ENCODE assay signal across 8 cellular contexts in the genomic region with DNA sequence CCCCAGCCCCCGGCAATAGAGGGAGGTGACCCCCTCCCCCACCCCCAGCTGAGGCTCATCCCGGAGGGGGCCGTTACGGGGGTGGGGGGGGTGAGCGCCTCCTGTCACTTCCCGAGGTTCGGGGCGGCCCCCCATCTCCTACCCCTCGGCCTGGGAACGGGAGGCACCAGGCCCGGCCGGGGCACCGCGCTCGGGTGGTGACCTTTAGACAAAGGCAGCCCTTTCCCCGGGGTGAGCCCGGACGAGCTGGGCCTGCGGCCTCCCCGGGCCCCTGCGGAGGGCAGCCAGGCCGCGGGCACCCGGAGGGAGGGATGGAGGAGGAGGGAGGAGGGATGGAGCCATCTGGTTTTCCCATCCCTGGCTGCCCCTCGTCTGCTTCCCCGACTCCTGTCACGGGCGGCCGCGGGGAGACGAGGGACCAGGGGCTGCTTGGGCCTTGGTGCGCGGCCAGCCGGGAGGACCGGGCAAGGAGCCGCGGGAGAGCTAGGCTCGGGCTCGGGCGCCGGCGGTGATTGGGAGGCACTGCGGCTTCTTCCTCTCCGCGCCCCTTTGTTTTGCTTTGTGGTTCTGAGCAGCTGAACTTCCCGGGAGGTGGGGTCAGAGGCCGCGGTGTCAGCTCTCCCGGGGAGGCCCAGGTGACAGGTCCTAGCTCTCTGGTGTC. TPM values are rescaled to one million over a fixed set of nuclear protein-coding genes. Genes with fewer than 3 reads are reported as not detected.
A peak's percentile ranks its signal among the peaks of the same experiment; 100 is the strongest.
DNase-seq lines count a peak whose midpoint lies in the region; ATAC-seq and TF ChIP-seq lines count a peak whose summit lies in the region.

No MANE protein-coding gene starts in this region.

- POLR2A ChIA-PET in HEK293T (lab: Yijun Ruan, JAX): interaction anchor here (0.7 to 1.7 kb wide), 6 partner anchors 8 to 69 kb away, joined by 3 to 4 read pairs (median 3); no protein-coding TSS in a partner anchor

- ATAC-seq in GM18519 (IDR thresholded peaks at IDR 0.05; ENCODE audit: low FRiP score, unreplicated experiment): no peak

- WGBS in smooth muscle cell (ENCODE audit: low lambda C conversion rate): 0% methylated on average over 24 of the region's 49 CpGs

- peak overlapping the region; percentile 86 for H3K27ac ChIP-seq in brain microvascular endothelial cell
- no peak overlapping the region for H3K27ac ChIP-seq in iPS-20b (ENCODE audit: low read length)
- H3K27ac ChIP-seq in smooth muscle cell (ENCODE audit: low read depth): peak overlapping the region; percentile 70

- H3F3A ChIP-seq in smooth muscle cell (ENCODE audit: low read depth): peaks cover 22% of the 10 kb centered on the region

- peaks cover 74% of the 10 kb centered on the region for H3K79me2 ChIP-seq in smooth muscle cell (ENCODE audit: low read depth)

- no peak overlapping the region for H2AFZ ChIP-seq in smooth muscle cell (ENCODE audit: low read depth)

- H4K20me1 ChIP-seq in smooth muscle cell (ENCODE audit: low read depth): peaks cover 53% of the 10 kb centered on the region

- in situ Hi-C loops in brain microvascular endothelial cell (cut with HindIII; ENCODE audit: low pct_ligation_motif_present, low sequenced_read_pairs): no loop called here

- H3K27me3 ChIP-seq in brain microvascular endothelial cell (replicated peaks): no peaks in the 10 kb centered on the region
- no peaks in the 10 kb centered on the region for H3K27me3 ChIP-seq in iPS-20b (ENCODE audit: insufficient read depth, low read length)
- no peaks in the 10 kb centered on the region for H3K27me3 ChIP-seq in smooth muscle cell (ENCODE audit: low read depth)

- peak overlapping the region; percentile 91 for H3K4me2 ChIP-seq in smooth muscle cell

- peak overlapping the region; percentile 75 for H3K4me3 ChIP-seq in brain microvascular endothelial cell (ENCODE audit: low read depth, low read length)
- peak overlapping the region; percentile 76 for H3K4me3 ChIP-seq in iPS-20b (ENCODE audit: low read length)
- peak overlapping the region; percentile 98 for H3K4me3 ChIP-seq in smooth muscle cell

- peak; percentile 42 for DNase-seq in AG20443 (ENCODE audit: low spot score)
- peak; percentile 36 for DNase-seq in HT1080 (ENCODE audit: low read depth)
- DNase-seq in T-helper 2 cell: peak; percentile 15 to 62 (median 46)
- DNase-seq in brain microvascular endothelial cell: no peak
- DNase-seq in smooth muscle cell (lab: John Stamatoyannopoulos, UW; ENCODE audit: unreplicated experiment): peak; percentile 23
- no peak for DNase-seq in HEK293T (ENCODE audit: extremely low spot score)

- no peaks in the 10 kb centered on the region for H3K9me3 ChIP-seq in iPS-20b (ENCODE audit: insufficient read depth, low read depth, low read length)
- H3K9me3 ChIP-seq in smooth muscle cell (replicated peaks; ENCODE audit: low read depth): no peaks in the 10 kb centered on the region

- H3K4me1 ChIP-seq in iPS-20b (ENCODE audit: insufficient read depth, low read length) (peaks cover 24% of the 10 kb centered on the region; the same call in 1 of the 2 replicates), smooth muscle cell (ENCODE audit: low read depth) (peaks cover 6% of the 10 kb centered on the region)

- no peak for TF ChIP-seq CTCF in brain microvascular endothelial cell (IDR thresholded peaks at IDR 0.05; ENCODE audit: low read depth, low read length, missing control alignments)
- no peak for TF ChIP-seq CTCF in smooth muscle cell (IDR thresholded peaks at IDR 0.05; ENCODE audit: borderline replicate concordance, insufficient read depth, poor library complexity, severe bottlenecking)

- peaks cover 3% of the 10 kb centered on the region for H3K36me3 ChIP-seq in brain microvascular endothelial cell (replicated peaks)
- peaks cover 1% of the 10 kb centered on the region; the same call in 1 of the 2 replicates for H3K36me3 ChIP-seq in iPS-20b (ENCODE audit: insufficient read depth, low read depth, low read length)
- H3K36me3 ChIP-seq in smooth muscle cell (ENCODE audit: low read depth): no peaks in the 10 kb centered on the region

- H3K9ac ChIP-seq in iPS-20b (ENCODE audit: low read depth, low read length) (peak overlapping the region; percentile 83), smooth muscle cell (ENCODE audit: low read depth) (peak overlapping the region; percentile 90)

- CTCF ChIA-PET in HEK293T (lab: Yijun Ruan, JAX): interaction anchor here (0.6 kb wide), 2 partner anchors 27 to 1030 kb away, joined by 3 to 4 read pairs; no protein-coding TSS in a partner anchor

TF ChIP-seq in HEK293T, 16 proteins besides CTCF, POLR2A, EP300 and RAD21:
- no peak for TF ChIP-seq ARNT (IDR thresholded peaks at IDR 0.05)
- TF ChIP-seq SP1 (IDR thresholded peaks at IDR 0.05): no peak
- no peak for TF ChIP-seq FOXM1 (IDR thresholded peaks at IDR 0.05; ENCODE audit: borderline replicate concordance)
- TF ChIP-seq ZNF384 (IDR thresholded peaks at IDR 0.05): no peak
- no peak for TF ChIP-seq LEF1 (IDR thresholded peaks at IDR 0.05; ENCODE audit: borderline replicate concordance)
- TF ChIP-seq BHLHE40 (IDR thresholded peaks at IDR 0.05; ENCODE audit: borderline replicate concordance): no peak
- no peak for TF ChIP-seq NFRKB (IDR thresholded peaks at IDR 0.05)
- TF ChIP-seq TARDBP (IDR thresholded peaks at IDR 0.05): no peak
- TF ChIP-seq CTBP1 (IDR thresholded peaks at IDR 0.05; ENCODE audit: borderline replicate concordance): no peak
- TF ChIP-seq, protein P1, sequence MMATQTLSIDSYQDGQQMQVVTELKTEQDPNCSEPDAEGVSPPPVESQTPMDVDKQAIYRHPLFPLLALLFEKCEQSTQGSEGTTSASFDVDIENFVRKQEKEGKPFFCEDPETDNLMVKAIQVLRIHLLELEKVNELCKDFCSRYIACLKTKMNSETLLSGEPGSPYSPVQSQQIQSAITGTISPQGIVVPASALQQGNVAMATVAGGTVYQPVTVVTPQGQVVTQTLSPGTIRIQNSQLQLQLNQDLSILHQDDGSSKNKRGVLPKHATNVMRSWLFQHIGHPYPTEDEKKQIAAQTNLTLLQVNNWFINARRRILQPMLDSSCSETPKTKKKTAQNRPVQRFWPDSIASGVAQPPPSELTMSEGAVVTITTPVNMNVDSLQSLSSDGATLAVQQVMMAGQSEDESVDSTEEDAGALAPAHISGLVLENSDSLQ (IDR thresholded peaks at IDR 0.05): no peak

RNA-seq across cellular contexts. Expression of gene BICRA, which starts 1.1 kb away (rescaled TPM):
- total RNA-seq in HT1080 (2014; rRNA removed; shearing (Covaris generic)): 0.68 and 2.3 TPM in 2 replicates
- polyA plus RNA-seq in HT1080 (2015; cell fraction: cytosol; rRNA removed): 4.1 and 6.6 TPM in 2 replicates
- 9.0 and 9.2 TPM in 2 replicates for polyA plus RNA-seq in HT1080 (2015; cell fraction: nucleus; rRNA removed)
- 10.0 and 11.9 TPM in 2 replicates for total RNA-seq in smooth muscle cell
- polyA plus RNA-seq in smooth muscle cell: 3.6 and 5.5 TPM in 2 replicates

RNA-seq across cellular contexts. Expression of gene ZNF541, which starts 37.1 kb away (rescaled TPM):
- total RNA-seq in HT1080 (2014; rRNA removed; shearing (Covaris generic)): not detected in 2 replicates
- not detected in 2 replicates for polyA plus RNA-seq in HT1080 (2015; cell fraction: cytosol; rRNA removed)
- polyA plus RNA-seq in HT1080 (2015; cell fraction: nucleus; rRNA removed): not detected in 2 replicates
- not detected in 2 replicates for total RNA-seq in smooth muscle cell
- not detected in 2 replicates for polyA plus RNA-seq in smooth muscle cell

Comparison
In these comparisons a context has a peak if more than half of its experiments do, and no peak if none do; other contexts are left out.
1. DNase-seq: peak in AG20443 (single experiment), HT1080 (single experiment), T-helper 2 cell (5 of 5) and smooth muscle cell (single experiment); none in brain microvascular endothelial cell (single experiment) and HEK293T (single experiment).
2. Peak in every context shown above with its lines, with median percentiles within 50 percentile points of each other: H3K4me3 ChIP-seq.